ENCODE assay signal across 12 cellular contexts in genomic region chr13:87674143-87674772, GRCh38. TPM values are rescaled to one million over a fixed set of nuclear protein-coding genes. Genes with fewer than 3 reads are reported as not detected.
A peak's percentile ranks its signal among the peaks of the same experiment; 100 is the strongest.
DNase-seq lines count a peak whose midpoint lies in the region; ATAC-seq and TF ChIP-seq lines count a peak whose summit lies in the region.
"Had no signal": no experiment of that assay in that cellular context is flagged by ENCODE, and none has a peak within 500 bp of the region (broad histone marks: within the 10 kb centered on the region; RNA-seq: fewer than 3 reads in every experiment).

No MANE protein-coding gene starts in this region.

- ATAC-seq in GM18861 (IDR thresholded peaks at IDR 0.05; ENCODE audit: unreplicated experiment) (no peak), gastroesophageal sphincter (no peak)
- ATAC-seq: activated T-cell treated with anti-CD3 and anti-CD28 coated beads, Interleukin-2, amount 50 U/mL, for 72 hours; left ventricle myocardium superior had no signal

- peak overlapping the region; percentile 98 for H3K4me2 ChIP-seq in hepatocyte

- TF ChIP-seq EP300 in stomach (IDR thresholded peaks at IDR 0.05) (no peak), gastroesophageal sphincter (IDR thresholded peaks at IDR 0.05) (no peak)

- H3K27me3 ChIP-seq in hepatocyte (peaks cover 72% of the 10 kb centered on the region), stomach (peaks cover 0 to 89% (median 74%) of the 10 kb centered on the region in 3 donors), gastroesophageal sphincter (peaks cover 91% of the 10 kb centered on the region)

- CTCF ChIA-PET in activated naive CD4-positive, alpha-beta T cell treated with anti-CD3 and anti-CD28 coated beads, Interleukin-2, amount 10 ng/mL, durations not matched to agents 7 days and 5 days (lab: Charles Lee): no interaction called here
- CTCF ChIA-PET in activated naive CD4-positive, alpha-beta T cell treated with anti-CD3 and anti-CD28 coated beads for 36 hours (lab: Charles Lee): no interaction called here

- peaks cover 74% of the 10 kb centered on the region for H3K27me3 Mint-ChIP-seq in activated naive CD4-positive, alpha-beta T cell treated with anti-CD3 and anti-CD28 coated beads, Interleukin-2, amount 10 ng/mL, durations not matched to agents 7 days and 5 days
- peaks cover 70% of the 10 kb centered on the region for H3K27me3 Mint-ChIP-seq in activated naive CD4-positive, alpha-beta T cell treated with anti-CD3 and anti-CD28 coated beads for 36 hours (ENCODE audit: low read depth)

- H3K36me3 Mint-ChIP-seq in activated naive CD4-positive, alpha-beta T cell treated with anti-CD3 and anti-CD28 coated beads, Interleukin-2, amount 10 ng/mL, durations not matched to agents 7 days and 5 days: peaks cover 6% of the 10 kb centered on the region
- peaks cover 1% of the 10 kb centered on the region for H3K36me3 Mint-ChIP-seq in activated naive CD4-positive, alpha-beta T cell treated with anti-CD3 and anti-CD28 coated beads for 36 hours (ENCODE audit: low read depth)

- H3K9me3 Mint-ChIP-seq in activated naive CD4-positive, alpha-beta T cell treated with anti-CD3 and anti-CD28 coated beads, Interleukin-2, amount 10 ng/mL, durations not matched to agents 7 days and 5 days: no peaks in the 10 kb centered on the region
- H3K9me3 Mint-ChIP-seq in activated naive CD4-positive, alpha-beta T cell treated with anti-CD3 and anti-CD28 coated beads for 36 hours: no peaks in the 10 kb centered on the region
- H3K9me3 Mint-ChIP-seq: activated T-cell treated with anti-CD3 and anti-CD28 coated beads, Interleukin-2, amount 50 U/mL, for 72 hours; T-helper 1 cell treated with Interleukin-12 subunit alpha and Interleukin-12 subunit beta and Interleukin-4 antibody, amounts not matched to agents 30 μg/mL and 1 μg/mL, for 36 hours had no signal

- H3K4me3 Mint-ChIP-seq in activated naive CD4-positive, alpha-beta T cell treated with anti-CD3 and anti-CD28 coated beads, Interleukin-2, amount 10 ng/mL, durations not matched to agents 7 days and 5 days: peak overlapping the region; percentile 4
- no peak overlapping the region for H3K4me3 Mint-ChIP-seq in activated naive CD4-positive, alpha-beta T cell treated with anti-CD3 and anti-CD28 coated beads for 36 hours
- H3K4me3 Mint-ChIP-seq: T-helper 1 cell treated with Interleukin-12 subunit alpha and Interleukin-12 subunit beta and Interleukin-4 antibody, amounts not matched to agents 30 μg/mL and 1 μg/mL, for 36 hours had no signal

- H3K4me1 ChIP-seq in hepatocyte (ENCODE audit: insufficient read depth) (peaks cover 4% of the 10 kb centered on the region), stomach (peaks cover 33 to 60% (median 47%) of the 10 kb centered on the region in 4 donors), gastroesophageal sphincter (peaks cover 0 to 46% (median 20%) of the 10 kb centered on the region in 3 donors)

- no peaks in the 10 kb centered on the region for H3K9me3 ChIP-seq in hepatocyte (ENCODE audit: low read depth)
- H3K9me3 ChIP-seq in stomach: peaks cover 0 to 7% (median 0%) of the 10 kb centered on the region in 4 donors
- no peaks in the 10 kb centered on the region for H3K9me3 ChIP-seq in gastroesophageal sphincter

- no peaks in the 10 kb centered on the region for H4K20me1 ChIP-seq in hepatocyte (ENCODE audit: insufficient read depth, poor library complexity, severe bottlenecking)

- no peak overlapping the region for H3K4me3 ChIP-seq in hepatocyte
- H3K4me3 ChIP-seq in stomach: peak overlapping the region; percentile 25 to 66 (median 58)
- H3K4me3 ChIP-seq in gastroesophageal sphincter: peak overlapping the region in 1 of 2 donors; percentile 63

- H3K79me2 ChIP-seq in hepatocyte: no peaks in the 10 kb centered on the region

- peaks cover 29% of the 10 kb centered on the region for H3K4me1 Mint-ChIP-seq in activated naive CD4-positive, alpha-beta T cell treated with anti-CD3 and anti-CD28 coated beads, Interleukin-2, amount 10 ng/mL, durations not matched to agents 7 days and 5 days
- H3K4me1 Mint-ChIP-seq in activated naive CD4-positive, alpha-beta T cell treated with anti-CD3 and anti-CD28 coated beads for 36 hours (ENCODE audit: low read depth): peaks cover 37% of the 10 kb centered on the region

- intact Hi-C loops in activated naive CD4-positive, alpha-beta T cell treated with anti-CD3 and anti-CD28 coated beads for 36 hours (cut with micrococcal nuclease): loop anchor here (5.0 kb wide), 1 partner anchor 1393 kb away; no protein-coding TSS in a partner anchor
- intact Hi-C loops in stomach (cut with DNase I; ENCODE audit: low total_unique reads): no loop called here

- no peak for TF ChIP-seq POLR2A in stomach (IDR thresholded peaks at IDR 0.05)
- no peak for TF ChIP-seq POLR2A in gastroesophageal sphincter (IDR thresholded peaks at IDR 0.05)

- DNase-seq in activated naive CD4-positive, alpha-beta T cell treated with anti-CD3 and anti-CD28 coated beads, Interleukin-2, amount 10 ng/mL, durations not matched to agents 7 days and 5 days: no peak
- DNase-seq in activated naive CD4-positive, alpha-beta T cell treated with anti-CD3 and anti-CD28 coated beads for 36 hours: no peak
- DNase-seq in OCI-M1 (lab: John Stamatoyannopoulos, UW) (peak; percentile 38), hepatocyte (ENCODE audit: low spot score) (no peak), stomach (no peak), SIG-M5 (lab: John Stamatoyannopoulos, UW) (no peak)
- DNase-seq: activated T-cell treated with anti-CD3 and anti-CD28 coated beads, Interleukin-2, amount 50 U/mL, for 72 hours; left ventricle myocardium superior; NCI-H2171 had no signal

- 2% methylated on average over 30 of the region's 30 CpGs for WGBS in hepatocyte (ENCODE audit: low lambda C conversion rate, missing lambda C conversion rate)
- 4 to 11% (median 7%) methylated on average over 30 of the region's 30 CpGs for WGBS in stomach, 5 donors
- WGBS in gastroesophageal sphincter (ENCODE audit: low coverage in 1 of 2), 2 donors: 7 to 14% methylated on average over 20 to 29 of the region's 30 CpGs

- TF ChIP-seq CTCF in hepatocyte (IDR thresholded peaks at IDR 0.05; ENCODE audit: poor library complexity): no peak
- no peak for TF ChIP-seq CTCF in stomach (IDR thresholded peaks at IDR 0.05)
- TF ChIP-seq CTCF in gastroesophageal sphincter (IDR thresholded peaks at IDR 0.05): no peak

- H3K9me2 ChIP-seq in hepatocyte (replicated peaks; ENCODE audit: insufficient read depth): no peaks in the 10 kb centered on the region

- H3K27ac ChIP-seq in hepatocyte (no peak overlapping the region), stomach (no peak overlapping the region), gastroesophageal sphincter (no peak overlapping the region)

- no peaks in the 10 kb centered on the region for H3K36me3 ChIP-seq in hepatocyte (replicated peaks; ENCODE audit: insufficient read depth, low read depth)
- H3K36me3 ChIP-seq in stomach: no peaks in the 10 kb centered on the region
- no peaks in the 10 kb centered on the region for H3K36me3 ChIP-seq in gastroesophageal sphincter

- peak overlapping the region; percentile 28 for H3K27ac Mint-ChIP-seq in activated naive CD4-positive, alpha-beta T cell treated with anti-CD3 and anti-CD28 coated beads, Interleukin-2, amount 10 ng/mL, durations not matched to agents 7 days and 5 days
- no peak overlapping the region for H3K27ac Mint-ChIP-seq in activated naive CD4-positive, alpha-beta T cell treated with anti-CD3 and anti-CD28 coated beads for 36 hours
- H3K27ac Mint-ChIP-seq: activated T-cell treated with anti-CD3 and anti-CD28 coated beads, Interleukin-2, amount 50 U/mL, for 72 hours had no signal

- peak overlapping the region; percentile 3 for H2AFZ ChIP-seq in hepatocyte

RNA-seq across cellular contexts. Expression of gene SLITRK5, which starts 3.1 kb away (rescaled TPM):
- not detected for total RNA-seq in activated naive CD4-positive, alpha-beta T cell treated with anti-CD3 and anti-CD28 coated beads for 36 hours
- total RNA-seq in hepatocyte (0.08 and 0.27 TPM in 2 replicates), stomach (1 to 10 TPM in 1 of 5 donors, under 1 TPM in 2, not detected in 2; under 0.01 to 3.3 (median under 0.01) TPM), gastroesophageal sphincter (under 1 TPM; 0.25 to 0.54 (median 0.41) TPM)
- polyA plus RNA-seq in hepatocyte (0.12 and 0.22 TPM in 2 replicates), stomach (under 1 TPM in 2 of 3 donors, not detected in 1; under 0.01 to 0.08 TPM)
- total RNA-seq: activated T-cell treated with anti-CD3 and anti-CD28 coated beads, Interleukin-2, amount 50 U/mL, for 72 hours had no signal
